Comparison of ENCODE assay signal across 22 cellular contexts in genomic region chr17:49162866-49163265, GRCh38.
"Had no signal": no experiment of that assay in that cellular context is flagged by ENCODE, and none has a peak within 500 bp of the region (broad histone marks: within the 10 kb centered on the region; RNA-seq: fewer than 3 reads in every experiment).

No MANE protein-coding gene starts in this region.

- ATAC-seq: Panc1, PC-3, Right ventricle myocardium inferior, SK-N-SH treated with all-trans-retinoic acid at 6 μM for 48 hours, T-helper 17 cell had no signal

- DNase-seq: Karpas-422; KG1; MG63; NCI-H1092; NCI-H1417; NCI-H1436 treated with DMSO at 0.1 percent for 48 hours; NCI-H1694; NCI-H187 treated with DMSO at 0.1 percent for 48 hours; NCI-H2029 treated with DMSO at 0.1 percent for 48 hours; NCI-H2171 treated with DMSO at 0.1 percent for 48 hours; NCI-H524; NCI-H526 treated with DMSO at 0.1 percent for 48 hours; NCI-H748 treated with DMSO at 0.1 percent for 48 hours; NK-92 treated with Interleukin-12 subunit alpha and Interleukin-12 subunit beta, amount 100 ng/mL, for 24 hours; PC-3; SHP77 treated with DMSO at 0.1 percent for 48 hours; SJCRH30; T-helper 1 cell; T-helper 17 cell had no signal
